18 cellular contexts compared by ENCODE assay signal in genomic region chr5:35899805-35900204, GRCh38. TPM values are rescaled to one million over a fixed set of nuclear protein-coding genes. Genes with fewer than 3 reads are reported as not detected.
DNase-seq lines count a peak whose midpoint lies in the region; ATAC-seq and TF ChIP-seq lines count a peak whose summit lies in the region.
"Had no signal": no experiment of that assay in that cellular context is flagged by ENCODE, and none has a peak within 500 bp of the region (broad histone marks: within the 10 kb centered on the region; RNA-seq: fewer than 3 reads in every experiment).

No MANE protein-coding gene starts in this region.

- no peak for ATAC-seq in CD8-positive, alpha-beta T cell
- ATAC-seq in HG03442 (IDR thresholded peaks at IDR 0.05; ENCODE audit: unreplicated experiment) = peak; percentile 29

- H3K27me3 ChIP-seq in CD8-positive, alpha-beta T cell (ENCODE audit: insufficient read depth, low read length) = no peaks in the 10 kb centered on the region
- H3K27me3 ChIP-seq: brain microvascular endothelial cell, neutrophil had no signal

- H3K4me3 Mint-ChIP-seq in CD8-positive, alpha-beta T cell = peak overlapping the region; percentile 50
- peak overlapping the region; percentile 40 for H3K4me3 Mint-ChIP-seq in activated naive CD8-positive, alpha-beta T cell
- H3K4me3 Mint-ChIP-seq: memory B cell had no signal

- no peak for TF ChIP-seq CTCF in CD8-positive, alpha-beta T cell (IDR thresholded peaks at IDR 0.05)
- TF ChIP-seq CTCF in GM13977 (IDR thresholded peaks at IDR 0.05; ENCODE audit: extremely low read depth, insufficient read depth, missing control alignments) = no peak

- H3K27me3 Mint-ChIP-seq in CD8-positive, alpha-beta T cell (ENCODE audit: low read depth) = no peaks in the 10 kb centered on the region
- no peaks in the 10 kb centered on the region for H3K27me3 Mint-ChIP-seq in activated naive CD8-positive, alpha-beta T cell

- H3K36me3 Mint-ChIP-seq in CD8-positive, alpha-beta T cell = no peaks in the 10 kb centered on the region
- H3K36me3 Mint-ChIP-seq in activated naive CD8-positive, alpha-beta T cell = peaks cover 3% of the 10 kb centered on the region
- H3K36me3 Mint-ChIP-seq: memory B cell had no signal

- peaks cover 43% of the 10 kb centered on the region for H3K4me1 ChIP-seq in CD8-positive, alpha-beta T cell (ENCODE audit: insufficient read depth, low read length)
- H3K4me1 ChIP-seq: BE2C had no signal

- in situ Hi-C loops in GM13977 (cut with MboI; ENCODE audit: low pct_unique_long_range_greater_than_20kb, low sequenced_read_pairs, unreplicated experiment) = no loop called here

- H3K27ac Mint-ChIP-seq in CD8-positive, alpha-beta T cell = peak overlapping the region; percentile 87
- H3K27ac Mint-ChIP-seq in activated naive CD8-positive, alpha-beta T cell = peak overlapping the region; percentile 66
- H3K27ac Mint-ChIP-seq: memory B cell had no signal

- no peak overlapping the region for H3K27ac ChIP-seq in CD8-positive, alpha-beta T cell (ENCODE audit: low read depth, low read length)
- H3K27ac ChIP-seq: brain microvascular endothelial cell, neutrophil, WERI-Rb-1 had no signal

- CTCF ChIA-PET in CD8-positive, alpha-beta T cell (lab: Charles Lee) = interaction anchor here (0.7 to 1.2 kb wide), 3 partner anchors 10 to 36 kb away, joined by 3 read pairs; no protein-coding TSS in a partner anchor
- CTCF ChIA-PET in HEK293T (lab: Yijun Ruan, JAX) = interaction anchor here (0.6 kb wide), 1 partner anchor 499 kb away, joined by 4 read pairs; no protein-coding TSS in a partner anchor

- POLR2A ChIA-PET in CD8-positive, alpha-beta T cell (lab: Charles Lee) = interaction anchor here (0.7 to 3.7 kb wide), 3 partner anchors 12 to 25 kb away, joined by 3 to 39 read pairs (median 4); no protein-coding TSS in a partner anchor
- POLR2A ChIA-PET in HEK293T (lab: Yijun Ruan, JAX) = no interaction called here

- H3K4me1 Mint-ChIP-seq in CD8-positive, alpha-beta T cell (ENCODE audit: low read depth) = peaks cover 55% of the 10 kb centered on the region
- peaks cover 63% of the 10 kb centered on the region for H3K4me1 Mint-ChIP-seq in activated naive CD8-positive, alpha-beta T cell (ENCODE audit: low read depth)
- H3K4me1 Mint-ChIP-seq: memory B cell had no signal

- H3K9me3 Mint-ChIP-seq in CD8-positive, alpha-beta T cell = no peaks in the 10 kb centered on the region
- H3K9me3 Mint-ChIP-seq in activated naive CD8-positive, alpha-beta T cell (ENCODE audit: low read depth) = peaks cover 5% of the 10 kb centered on the region
- H3K9me3 Mint-ChIP-seq: memory B cell had no signal

- no peak for DNase-seq in CD8-positive, alpha-beta T cell
- peak; percentile 48 for DNase-seq in GM13977 (ENCODE audit: low spot score)
- DNase-seq in HEK293T (ENCODE audit: extremely low spot score) = no peak
- no peak for DNase-seq in T1000 (lab: John Stamatoyannopoulos, UW)
- DNase-seq in NCI-H82 treated with DMSO at 0.1 percent for 48 hours (lab: John Stamatoyannopoulos, UW; ENCODE audit: unreplicated experiment) = no peak
- no peak for DNase-seq in NCI-H226
- DNase-seq: activated T-cell treated with anti-CD3 and anti-CD28 coated beads, Interleukin-2, amount 50 U/mL, for 1 hour; BE2C; brain microvascular endothelial cell; Karpas-422; NCI-H1694; NCI-H82; WERI-Rb-1 had no signal

- no peak overlapping the region for H3K4me3 ChIP-seq in CD8-positive, alpha-beta T cell (ENCODE audit: low read depth, low read length)

- no peaks in the 10 kb centered on the region for H3K9me3 ChIP-seq in CD8-positive, alpha-beta T cell (ENCODE audit: low read length)
- H3K9me3 ChIP-seq: BE2C, neutrophil had no signal

- no peaks in the 10 kb centered on the region for H3K36me3 ChIP-seq in CD8-positive, alpha-beta T cell (ENCODE audit: insufficient read depth, low read length)
- H3K36me3 ChIP-seq: BE2C, brain microvascular endothelial cell, neutrophil, WERI-Rb-1 had no signal

- intact Hi-C loops in CD8-positive, alpha-beta T cell (cut with DNase I, micrococcal nuclease) = loop anchor here in 1 of 2 experiments (1.0 to 2.0 kb wide), 2 partner anchors 9 to 15 kb away; no protein-coding TSS in a partner anchor

TF ChIP-seq in HEK293T, 16 proteins besides CTCF, POLR2A, EP300 and RAD21:
- no peak for TF ChIP-seq L3MBTL2 (conservative IDR thresholded peaks at IDR 0.05)
- no peak for TF ChIP-seq BHLHE40 (IDR thresholded peaks at IDR 0.05; ENCODE audit: borderline replicate concordance)
- TF ChIP-seq ELF4 (IDR thresholded peaks at IDR 0.05) = no peak
- no peak for TF ChIP-seq ARNT (IDR thresholded peaks at IDR 0.05)
- TF ChIP-seq, protein P1, sequence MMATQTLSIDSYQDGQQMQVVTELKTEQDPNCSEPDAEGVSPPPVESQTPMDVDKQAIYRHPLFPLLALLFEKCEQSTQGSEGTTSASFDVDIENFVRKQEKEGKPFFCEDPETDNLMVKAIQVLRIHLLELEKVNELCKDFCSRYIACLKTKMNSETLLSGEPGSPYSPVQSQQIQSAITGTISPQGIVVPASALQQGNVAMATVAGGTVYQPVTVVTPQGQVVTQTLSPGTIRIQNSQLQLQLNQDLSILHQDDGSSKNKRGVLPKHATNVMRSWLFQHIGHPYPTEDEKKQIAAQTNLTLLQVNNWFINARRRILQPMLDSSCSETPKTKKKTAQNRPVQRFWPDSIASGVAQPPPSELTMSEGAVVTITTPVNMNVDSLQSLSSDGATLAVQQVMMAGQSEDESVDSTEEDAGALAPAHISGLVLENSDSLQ (IDR thresholded peaks at IDR 0.05) = no peak
- no peak for TF ChIP-seq NFRKB (IDR thresholded peaks at IDR 0.05)
- TF ChIP-seq SUZ12 (IDR thresholded peaks at IDR 0.05) = no peak
- TF ChIP-seq HDGF (IDR thresholded peaks at IDR 0.05; ENCODE audit: borderline replicate concordance) = no peak
- TF ChIP-seq FOXA1 (IDR thresholded peaks at IDR 0.05) = no peak
- no peak for TF ChIP-seq CTBP1 (IDR thresholded peaks at IDR 0.05; ENCODE audit: borderline replicate concordance)
- TF ChIP-seq FOXM1 (IDR thresholded peaks at IDR 0.05; ENCODE audit: borderline replicate concordance) = no peak
- TF ChIP-seq TARDBP (IDR thresholded peaks at IDR 0.05) = no peak

RNA-seq across cellular contexts. Expression of gene CAPSL, which starts 38.6 kb away (rescaled TPM):
- total RNA-seq in CD8-positive, alpha-beta T cell = not detected
- total RNA-seq: SK-MEL-5 had no signal

RNA-seq across cellular contexts. Expression of gene IL7R, which starts 43.1 kb away (rescaled TPM):
- total RNA-seq in CD8-positive, alpha-beta T cell = 100 to 1,000 TPM; 287 to 310 TPM
